Comparison of ENCODE assay signal across 8 cellular contexts in genomic region chr1:205631727-205632373, GRCh38. TPM values are rescaled to one million over a fixed set of nuclear protein-coding genes. Genes with fewer than 3 reads are reported as not detected.
DNase-seq lines count a peak whose midpoint lies in the region; ATAC-seq and TF ChIP-seq lines count a peak whose summit lies in the region.

A gene with protein sequence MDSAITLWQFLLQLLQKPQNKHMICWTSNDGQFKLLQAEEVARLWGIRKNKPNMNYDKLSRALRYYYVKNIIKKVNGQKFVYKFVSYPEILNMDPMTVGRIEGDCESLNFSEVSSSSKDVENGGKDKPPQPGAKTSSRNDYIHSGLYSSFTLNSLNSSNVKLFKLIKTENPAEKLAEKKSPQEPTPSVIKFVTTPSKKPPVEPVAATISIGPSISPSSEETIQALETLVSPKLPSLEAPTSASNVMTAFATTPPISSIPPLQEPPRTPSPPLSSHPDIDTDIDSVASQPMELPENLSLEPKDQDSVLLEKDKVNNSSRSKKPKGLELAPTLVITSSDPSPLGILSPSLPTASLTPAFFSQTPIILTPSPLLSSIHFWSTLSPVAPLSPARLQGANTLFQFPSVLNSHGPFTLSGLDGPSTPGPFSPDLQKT (minus strand): TSS chr1:205632011. CDS start chr1:205623882, 8,129 bp downstream.

- DNase-seq in AML-193 (lab: John Stamatoyannopoulos, UW) (peak; percentile 91 to 94), NCI-H460 (ENCODE audit: extremely low read depth, low read depth) (peak; percentile 99), cerebellum (ENCODE audit: low spot score) (peak; percentile 97), kidney epithelial cell (ENCODE audit: low read depth) (peak; percentile 82)
- peak; percentile 100 for DNase-seq in activated CD4-positive, alpha-beta T cell treated with anti-CD3 and anti-CD28 coated beads for 1 hour
- peak; percentile 99 to 100 for DNase-seq in stimulated activated CD4-positive, alpha-beta T cell treated with anti-CD3 and anti-CD28 coated beads, Interleukin-15, amount 100 ng/mL, for 48 hours (ENCODE audit: low read depth in 2 of 2)

- peak within 1 kb of the TSS; percentile 57 for H3K4me3 ChIP-seq in kidney epithelial cell (ENCODE audit: low read depth, low read length)

- no peaks in the 10 kb centered on the region for H3K27me3 ChIP-seq in kidney epithelial cell (ENCODE audit: control insufficient read depth, insufficient read depth, low read length)

- peak; percentile 85 for TF ChIP-seq CTCF in kidney epithelial cell (IDR thresholded peaks at IDR 0.05; ENCODE audit: insufficient read depth, low read length, poor library complexity, severe bottlenecking)

- no peaks in the 10 kb centered on the region for H3K36me3 ChIP-seq in kidney epithelial cell (ENCODE audit: control insufficient read depth, insufficient read depth, low read length)

- ATAC-seq in GM19043 (IDR thresholded peaks at IDR 0.05; ENCODE audit: low read depth, unreplicated experiment) (peak; percentile 75), HG03378 (IDR thresholded peaks at IDR 0.05; ENCODE audit: unreplicated experiment) (peak; percentile 62)

RNA-seq across cellular contexts. Expression of the gene that starts here (rescaled TPM):
- 41.5 and 41.8 TPM in 2 replicates for total RNA-seq in NCI-H460 (2014; rRNA removed; shearing (Covaris generic))
- 22.8 and 38.0 TPM in 2 replicates for polyA plus RNA-seq in NCI-H460 (2014; cell fraction: nucleus; rRNA removed)
- 17.3 TPM for total RNA-seq in cerebellum
- total RNA-seq in kidney epithelial cell, result 16.1 and 16.7 TPM in 2 replicates

Comparison
In these comparisons a context has a peak if more than half of its experiments do, and no peak if none do; other contexts are left out.
1. Peak in every context shown above with its lines: DNase-seq, ATAC-seq and H3K4me3 ChIP-seq.